ENCODE assay signal across 4 cellular contexts in the genomic region with DNA sequence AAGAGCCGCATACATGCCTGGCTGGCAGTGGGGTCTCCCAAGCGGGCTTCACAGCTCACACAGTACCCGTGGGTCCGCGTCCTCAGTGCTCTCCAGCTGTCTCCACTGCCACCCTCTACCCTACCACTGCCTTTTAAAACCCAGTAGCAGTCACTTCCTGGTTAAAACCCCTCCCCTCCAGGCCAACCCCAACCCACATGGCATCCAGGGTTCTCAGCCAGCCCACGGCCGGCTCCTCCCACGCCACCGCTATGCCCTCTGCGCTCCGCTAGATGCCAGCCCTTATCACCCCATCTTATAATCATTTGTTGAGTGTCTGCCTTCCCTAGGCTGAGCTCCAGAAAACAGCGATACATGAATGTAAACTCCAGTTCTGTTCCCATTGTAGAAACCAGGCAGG. TPM values are rescaled to one million over a fixed set of nuclear protein-coding genes. Genes with fewer than 3 reads are reported as not detected.
"Had no signal": no experiment of that assay in that cellular context is flagged by ENCODE, and none has a peak within 500 bp of the region (broad histone marks: within the 10 kb centered on the region; RNA-seq: fewer than 3 reads in every experiment).

No MANE protein-coding gene starts in this region.

RNA-seq across cellular contexts. Expression of a gene that starts 37.1 kb away (rescaled TPM):
- total RNA-seq: ascending aorta, osteocyte, pulmonary artery endothelial cell, Right ventricle myocardium inferior had no signal

RNA-seq across cellular contexts. Expression of a gene that starts 46.9 kb away (rescaled TPM):
- total RNA-seq: ascending aorta had no signal
